Comparison of ENCODE assay signal across 6 cellular contexts in genomic region chr11:64875369-64876225, GRCh38. TPM values are rescaled to one million over a fixed set of nuclear protein-coding genes. Genes with fewer than 3 reads are reported as not detected.
A peak's percentile ranks its signal among the peaks of the same experiment; 100 is the strongest.
DNase-seq lines count a peak whose midpoint lies in the region; ATAC-seq and TF ChIP-seq lines count a peak whose summit lies in the region.

No MANE protein-coding gene starts in this region.

- H3K9me3 Mint-ChIP-seq in activated naive CD4-positive, alpha-beta T cell treated with anti-CD3 and anti-CD28 coated beads, Interleukin-2, amount 50 U/mL, for 72 hours = no peaks in the 10 kb centered on the region
- H3K9me3 Mint-ChIP-seq in nephron progenitor cell = no peaks in the 10 kb centered on the region

- peak overlapping the region; percentile 94 for H3K4me3 Mint-ChIP-seq in nephron progenitor cell

- H3K4me3 ChIP-seq in GM12875 (ENCODE audit: low read depth, low read length) = peak overlapping the region; percentile 90

- H3K36me3 Mint-ChIP-seq in activated naive CD4-positive, alpha-beta T cell treated with anti-CD3 and anti-CD28 coated beads, Interleukin-2, amount 50 U/mL, for 72 hours = peaks cover 52 to 55% of the 10 kb centered on the region in 2 donors
- H3K36me3 Mint-ChIP-seq in nephron progenitor cell (ENCODE audit: low read depth) = peaks cover 19% of the 10 kb centered on the region

- H3K4me1 Mint-ChIP-seq in nephron progenitor cell = peaks cover 80% of the 10 kb centered on the region

- peak overlapping the region; percentile 36 to 87 for H3K27ac Mint-ChIP-seq in activated naive CD4-positive, alpha-beta T cell treated with anti-CD3 and anti-CD28 coated beads, Interleukin-2, amount 50 U/mL, for 72 hours
- H3K27ac Mint-ChIP-seq in nephron progenitor cell = no peak overlapping the region

- ATAC-seq in activated naive CD4-positive, alpha-beta T cell treated with anti-CD3 and anti-CD28 coated beads, Interleukin-2, amount 50 U/mL, for 72 hours = no peak
- no peak for ATAC-seq in HG03039 (IDR thresholded peaks at IDR 0.05; ENCODE audit: unreplicated experiment)

- TF ChIP-seq CTCF in GM12875 (IDR thresholded peaks at IDR 0.05; ENCODE audit: borderline replicate concordance, insufficient read depth, low read depth, low read length) (no peak), nephron progenitor cell (IDR thresholded peaks at IDR 0.05) (no peak)

- DNase-seq in activated naive CD4-positive, alpha-beta T cell treated with anti-CD3 and anti-CD28 coated beads, Interleukin-2, amount 50 U/mL, for 72 hours (ENCODE audit: low spot score in 2 of 2) = no peak
- no peak for DNase-seq in nephron progenitor cell
- no peak for DNase-seq in effector CD4-positive, alpha-beta T cell
- no peak for DNase-seq in activated effector memory CD4-positive, alpha-beta T cell treated with Interleukin-2 at 50 U/mL for 16 hours

- peaks cover 11% of the 10 kb centered on the region for H3K27me3 Mint-ChIP-seq in nephron progenitor cell (ENCODE audit: low read depth, poor library complexity)

RNA-seq across cellular contexts. Expression of gene EHD1, which starts 2.8 kb away (rescaled TPM):
- 100 to 1,000 TPM in 1 of 2 donors, 10 to 100 TPM in 1; 93.1 to 123 TPM for total RNA-seq in activated naive CD4-positive, alpha-beta T cell treated with anti-CD3 and anti-CD28 coated beads, Interleukin-2, amount 50 U/mL, for 72 hours

RNA-seq across cellular contexts. Expression of gene CDC42BPG, which starts 31.1 kb away (rescaled TPM):
- total RNA-seq in activated naive CD4-positive, alpha-beta T cell treated with anti-CD3 and anti-CD28 coated beads, Interleukin-2, amount 50 U/mL, for 72 hours = under 1 TPM; 0.61 to 0.76 TPM

RNA-seq across cellular contexts. Expression of gene ATG2A, which starts 41.4 kb away (rescaled TPM):
- total RNA-seq in activated naive CD4-positive, alpha-beta T cell treated with anti-CD3 and anti-CD28 coated beads, Interleukin-2, amount 50 U/mL, for 72 hours = 10 to 100 TPM; 21.2 to 26.8 TPM

RNA-seq across cellular contexts. Expression of gene PPP2R5B, which starts 48.9 kb away (rescaled TPM):
- total RNA-seq in activated naive CD4-positive, alpha-beta T cell treated with anti-CD3 and anti-CD28 coated beads, Interleukin-2, amount 50 U/mL, for 72 hours = 10 to 100 TPM in 1 of 2 donors, 1 to 10 TPM in 1; 2.8 to 29.9 TPM
